Comparison of ENCODE assay signal across 10 cellular contexts in the genomic region with DNA sequence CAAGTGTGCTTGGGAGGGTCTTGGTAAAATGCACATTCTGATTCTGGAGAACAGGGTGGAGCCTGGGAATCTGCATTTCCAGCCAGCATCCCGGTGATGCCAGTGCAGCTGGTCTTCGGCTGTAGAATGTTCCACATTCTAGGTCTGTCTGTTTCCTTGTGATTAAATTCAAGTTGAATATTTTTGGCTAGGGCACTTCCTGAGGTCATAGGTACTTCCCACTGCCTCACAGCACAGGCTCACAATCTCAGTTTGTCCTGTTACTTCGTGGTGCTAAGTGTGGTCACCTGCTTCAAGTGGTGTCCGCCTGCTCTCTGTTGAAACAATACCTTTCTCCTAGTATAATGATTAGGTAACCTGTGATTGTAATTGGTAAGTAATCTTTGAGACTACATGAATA. TPM values are rescaled to one million over a fixed set of nuclear protein-coding genes. Genes with fewer than 3 reads are reported as not detected.
DNase-seq lines count a peak whose midpoint lies in the region; ATAC-seq, FAIRE-seq and TF ChIP-seq lines count a peak whose summit lies in the region.
"Had no signal": no experiment of that assay in that cellular context is flagged by ENCODE, and none has a peak within 500 bp of the region (broad histone marks: within the 10 kb centered on the region; RNA-seq: fewer than 3 reads in every experiment).

No MANE protein-coding gene starts in this region.

- H3K4me3 ChIP-seq in gastroesophageal sphincter = no peak overlapping the region
- no peak overlapping the region for H3K4me3 ChIP-seq in pancreas

- no peaks in the 10 kb centered on the region for H3K9me3 ChIP-seq in gastroesophageal sphincter
- H3K9me3 ChIP-seq in pancreas = no peaks in the 10 kb centered on the region

- peak; percentile 52 for DNase-seq in ELR (ENCODE audit: low read depth)
- peak; percentile 35 to 63 for DNase-seq in SW 1271 (lab: John Stamatoyannopoulos, UW)
- DNase-seq in pancreas = no peak
- DNase-seq in SKM-1 (lab: John Stamatoyannopoulos, UW; ENCODE audit: unreplicated experiment) = no peak
- DNase-seq: activated naive CD4-positive, alpha-beta T cell treated with anti-CD3 and anti-CD28 coated beads, Interleukin-2, amount 50 U/mL, for 16 hours; NCI-H2081 had no signal

- no peak for TF ChIP-seq EP300 in gastroesophageal sphincter (IDR thresholded peaks at IDR 0.05)

- no peaks in the 10 kb centered on the region for H3K36me3 ChIP-seq in gastroesophageal sphincter
- no peaks in the 10 kb centered on the region for H3K36me3 ChIP-seq in pancreas

- H3K4me1 ChIP-seq in gastroesophageal sphincter (peaks cover 14 to 100% (median 54%) of the 10 kb centered on the region in 3 donors), pancreas (peaks cover 35 to 63% (median 51%) of the 10 kb centered on the region in 3 donors)

- no peak for FAIRE-seq in pancreas (lab: Jason Lieb, UNC)

- intact Hi-C loops in pancreas (cut with DNase I) = no loop called here

- 38 to 60% methylated on average over 2 to 4 of the region's 4 CpGs for WGBS in gastroesophageal sphincter (ENCODE audit: low coverage in 1 of 2), 2 donors
- WGBS in pancreas, 2 donors = 35 to 37% methylated on average over 4 of the region's 4 CpGs

- H3K27ac ChIP-seq in gastroesophageal sphincter = peak overlapping the region; percentile 76 to 85 (median 84)
- H3K27ac ChIP-seq in pancreas = peak overlapping the region; percentile 65 to 91 (median 80)

- ATAC-seq in gastroesophageal sphincter (peak; percentile 20), pancreas (peak; percentile 35 to 56 (median 44)), GM19455 (IDR thresholded peaks at IDR 0.05; ENCODE audit: unreplicated experiment) (no peak), GM21360 (IDR thresholded peaks at IDR 0.05; ENCODE audit: unreplicated experiment) (no peak), GM21717 (IDR thresholded peaks at IDR 0.05; ENCODE audit: unreplicated experiment) (no peak)

- TF ChIP-seq CTCF in gastroesophageal sphincter (IDR thresholded peaks at IDR 0.05) (no peak), pancreas (IDR thresholded peaks at IDR 0.05) (no peak)

- no peak for TF ChIP-seq POLR2A in gastroesophageal sphincter (IDR thresholded peaks at IDR 0.05)

- H3K27me3 ChIP-seq in gastroesophageal sphincter (no peaks in the 10 kb centered on the region), pancreas (no peaks in the 10 kb centered on the region)

RNA-seq across cellular contexts. Expression of gene FLNB, which starts 40.1 kb away (rescaled TPM):
- 100 to 1,000 TPM in 1 of 4 donors, 10 to 100 TPM in 3; 60.2 to 138 (median 96.2) TPM for total RNA-seq in gastroesophageal sphincter
- 100 to 1,000 TPM in 2 of 6 donors, 10 to 100 TPM in 4; 85.2 to 109 (median 98.3) TPM for total RNA-seq in pancreas
- polyA plus RNA-seq in pancreas = 100 to 1,000 TPM; 104 to 152 TPM

Comparison
In these comparisons a context has a peak if more than half of its experiments do, and no peak if none do; other contexts are left out.
1. DNase-seq: peak in ELR (single experiment) and SW 1271 (2 of 2); none in pancreas (0 of 6) and SKM-1 (single experiment).
2. ATAC-seq: peak in gastroesophageal sphincter (single experiment) and pancreas (4 of 4); none in GM19455 (single experiment), GM21360 (single experiment) and GM21717 (single experiment).